Comparison of ENCODE assay signal across 2 cellular contexts in genomic region chr5:44454002-44454401, GRCh38.
TF ChIP-seq lines count a peak whose summit lies in the region.

No MANE protein-coding gene starts in this region.

TF ChIP-seq in HCT116, 20 proteins besides CTCF, POLR2A, EP300 and RAD21:
- no peak for TF ChIP-seq TCF7L2 (IDR thresholded peaks at IDR 0.05; ENCODE audit: borderline replicate concordance, extremely low read depth, insufficient read depth, insufficient read length)

TF ChIP-seq in H1, 55 proteins besides CTCF, POLR2A, EP300 and RAD21:
- TF ChIP-seq CTBP2 (IDR thresholded peaks at IDR 0.05; ENCODE audit: borderline replicate concordance, insufficient read depth, insufficient read length, low read length): no peak
- TF ChIP-seq ASH2L (IDR thresholded peaks at IDR 0.05; ENCODE audit: low read length): no peak
- TF ChIP-seq NRF1 (IDR thresholded peaks at IDR 0.05; ENCODE audit: low read depth, low read length): no peak
- no peak for TF ChIP-seq SAP30 (IDR thresholded peaks at IDR 0.05; ENCODE audit: insufficient read depth, insufficient replicate concordance, low read length)
- TF ChIP-seq RXRA (IDR thresholded peaks at IDR 0.05; ENCODE audit: insufficient read depth, low read depth, low read length): no peak
- TF ChIP-seq SUZ12 (IDR thresholded peaks at IDR 0.05; ENCODE audit: low read length): no peak
- TF ChIP-seq NANOG (IDR thresholded peaks at IDR 0.05; ENCODE audit: insufficient read depth, low read depth, low read length, poor library complexity, severe bottlenecking): no peak
- no peak for TF ChIP-seq CBX8 (IDR thresholded peaks at IDR 0.05; ENCODE audit: borderline replicate concordance, low read depth, low read length)
- TF ChIP-seq CBX5 (IDR thresholded peaks at IDR 0.05; ENCODE audit: low read depth, low read length): no peak
- no peak for TF ChIP-seq YY1 (IDR thresholded peaks at IDR 0.05; ENCODE audit: low read depth, low read length)
- no peak for TF ChIP-seq TAF7 (optimal IDR thresholded peaks at IDR 0.05; ENCODE audit: borderline replicate concordance, low read depth, low read length)
- TF ChIP-seq, protein P1, sequence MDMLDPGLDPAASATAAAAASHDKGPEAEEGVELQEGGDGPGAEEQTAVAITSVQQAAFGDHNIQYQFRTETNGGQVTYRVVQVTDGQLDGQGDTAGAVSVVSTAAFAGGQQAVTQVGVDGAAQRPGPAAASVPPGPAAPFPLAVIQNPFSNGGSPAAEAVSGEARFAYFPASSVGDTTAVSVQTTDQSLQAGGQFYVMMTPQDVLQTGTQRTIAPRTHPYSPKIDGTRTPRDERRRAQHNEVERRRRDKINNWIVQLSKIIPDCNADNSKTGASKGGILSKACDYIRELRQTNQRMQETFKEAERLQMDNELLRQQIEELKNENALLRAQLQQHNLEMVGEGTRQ (IDR thresholded peaks at IDR 0.05; ENCODE audit: low read length): no peak
- TF ChIP-seq SRF (IDR thresholded peaks at IDR 0.05; ENCODE audit: low read depth, low read length): no peak
- no peak for TF ChIP-seq RBBP5 (IDR thresholded peaks at IDR 0.05; ENCODE audit: borderline replicate concordance, low read depth, low read length)
- TF ChIP-seq, protein P2, sequence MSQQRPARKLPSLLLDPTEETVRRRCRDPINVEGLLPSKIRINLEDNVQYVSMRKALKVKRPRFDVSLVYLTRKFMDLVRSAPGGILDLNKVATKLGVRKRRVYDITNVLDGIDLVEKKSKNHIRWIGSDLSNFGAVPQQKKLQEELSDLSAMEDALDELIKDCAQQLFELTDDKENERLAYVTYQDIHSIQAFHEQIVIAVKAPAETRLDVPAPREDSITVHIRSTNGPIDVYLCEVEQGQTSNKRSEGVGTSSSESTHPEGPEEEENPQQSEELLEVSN (IDR thresholded peaks at IDR 0.05): no peak
- no peak for TF ChIP-seq EZH2 (IDR thresholded peaks at IDR 0.05; ENCODE audit: low read depth, low read length, severe bottlenecking)
TF ChIP-seq in H1: peak in this region for 0.
